ENCODE assay signal across 2 cellular contexts in genomic region chr15:93018574-93018973, GRCh38.
TF ChIP-seq lines count a peak whose summit lies in the region.

No MANE protein-coding gene starts in this region.

TF ChIP-seq in GM23338, 12 proteins besides CTCF, POLR2A, EP300 and RAD21:
- TF ChIP-seq ZNF462 (CRISPR knock-in tag; IDR thresholded peaks at IDR 0.05) (no peak), ZNF114 (CRISPR knock-in tag; IDR thresholded peaks at IDR 0.05) (no peak)
- TF ChIP-seq, protein P1, sequence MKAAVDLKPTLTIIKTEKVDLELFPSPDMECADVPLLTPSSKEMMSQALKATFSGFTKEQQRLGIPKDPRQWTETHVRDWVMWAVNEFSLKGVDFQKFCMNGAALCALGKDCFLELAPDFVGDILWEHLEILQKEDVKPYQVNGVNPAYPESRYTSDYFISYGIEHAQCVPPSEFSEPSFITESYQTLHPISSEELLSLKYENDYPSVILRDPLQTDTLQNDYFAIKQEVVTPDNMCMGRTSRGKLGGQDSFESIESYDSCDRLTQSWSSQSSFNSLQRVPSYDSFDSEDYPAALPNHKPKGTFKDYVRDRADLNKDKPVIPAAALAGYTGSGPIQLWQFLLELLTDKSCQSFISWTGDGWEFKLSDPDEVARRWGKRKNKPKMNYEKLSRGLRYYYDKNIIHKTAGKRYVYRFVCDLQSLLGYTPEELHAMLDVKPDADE (IDR thresholded peaks at IDR 0.05) = no peak

TF ChIP-seq in K562, 482 proteins besides CTCF, POLR2A, EP300 and RAD21 (continued from another document):
- TF ChIP-seq, protein P2, sequence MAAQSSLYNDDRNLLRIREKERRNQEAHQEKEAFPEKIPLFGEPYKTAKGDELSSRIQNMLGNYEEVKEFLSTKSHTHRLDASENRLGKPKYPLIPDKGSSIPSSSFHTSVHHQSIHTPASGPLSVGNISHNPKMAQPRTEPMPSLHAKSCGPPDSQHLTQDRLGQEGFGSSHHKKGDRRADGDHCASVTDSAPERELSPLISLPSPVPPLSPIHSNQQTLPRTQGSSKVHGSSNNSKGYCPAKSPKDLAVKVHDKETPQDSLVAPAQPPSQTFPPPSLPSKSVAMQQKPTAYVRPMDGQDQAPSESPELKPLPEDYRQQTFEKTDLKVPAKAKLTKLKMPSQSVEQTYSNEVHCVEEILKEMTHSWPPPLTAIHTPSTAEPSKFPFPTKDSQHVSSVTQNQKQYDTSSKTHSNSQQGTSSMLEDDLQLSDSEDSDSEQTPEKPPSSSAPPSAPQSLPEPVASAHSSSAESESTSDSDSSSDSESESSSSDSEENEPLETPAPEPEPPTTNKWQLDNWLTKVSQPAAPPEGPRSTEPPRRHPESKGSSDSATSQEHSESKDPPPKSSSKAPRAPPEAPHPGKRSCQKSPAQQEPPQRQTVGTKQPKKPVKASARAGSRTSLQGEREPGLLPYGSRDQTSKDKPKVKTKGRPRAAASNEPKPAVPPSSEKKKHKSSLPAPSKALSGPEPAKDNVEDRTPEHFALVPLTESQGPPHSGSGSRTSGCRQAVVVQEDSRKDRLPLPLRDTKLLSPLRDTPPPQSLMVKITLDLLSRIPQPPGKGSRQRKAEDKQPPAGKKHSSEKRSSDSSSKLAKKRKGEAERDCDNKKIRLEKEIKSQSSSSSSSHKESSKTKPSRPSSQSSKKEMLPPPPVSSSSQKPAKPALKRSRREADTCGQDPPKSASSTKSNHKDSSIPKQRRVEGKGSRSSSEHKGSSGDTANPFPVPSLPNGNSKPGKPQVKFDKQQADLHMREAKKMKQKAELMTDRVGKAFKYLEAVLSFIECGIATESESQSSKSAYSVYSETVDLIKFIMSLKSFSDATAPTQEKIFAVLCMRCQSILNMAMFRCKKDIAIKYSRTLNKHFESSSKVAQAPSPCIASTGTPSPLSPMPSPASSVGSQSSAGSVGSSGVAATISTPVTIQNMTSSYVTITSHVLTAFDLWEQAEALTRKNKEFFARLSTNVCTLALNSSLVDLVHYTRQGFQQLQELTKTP (IDR thresholded peaks at IDR 0.05; ENCODE audit: low read depth in 1 of 2, partially characterized antibody in 2 of 2) = no peak
- TF ChIP-seq ZNF668 (CRISPR knock-in tag; IDR thresholded peaks at IDR 0.05) = no peak
